Comparison of ENCODE assay signal across 1 cellular context in the genomic region with DNA sequence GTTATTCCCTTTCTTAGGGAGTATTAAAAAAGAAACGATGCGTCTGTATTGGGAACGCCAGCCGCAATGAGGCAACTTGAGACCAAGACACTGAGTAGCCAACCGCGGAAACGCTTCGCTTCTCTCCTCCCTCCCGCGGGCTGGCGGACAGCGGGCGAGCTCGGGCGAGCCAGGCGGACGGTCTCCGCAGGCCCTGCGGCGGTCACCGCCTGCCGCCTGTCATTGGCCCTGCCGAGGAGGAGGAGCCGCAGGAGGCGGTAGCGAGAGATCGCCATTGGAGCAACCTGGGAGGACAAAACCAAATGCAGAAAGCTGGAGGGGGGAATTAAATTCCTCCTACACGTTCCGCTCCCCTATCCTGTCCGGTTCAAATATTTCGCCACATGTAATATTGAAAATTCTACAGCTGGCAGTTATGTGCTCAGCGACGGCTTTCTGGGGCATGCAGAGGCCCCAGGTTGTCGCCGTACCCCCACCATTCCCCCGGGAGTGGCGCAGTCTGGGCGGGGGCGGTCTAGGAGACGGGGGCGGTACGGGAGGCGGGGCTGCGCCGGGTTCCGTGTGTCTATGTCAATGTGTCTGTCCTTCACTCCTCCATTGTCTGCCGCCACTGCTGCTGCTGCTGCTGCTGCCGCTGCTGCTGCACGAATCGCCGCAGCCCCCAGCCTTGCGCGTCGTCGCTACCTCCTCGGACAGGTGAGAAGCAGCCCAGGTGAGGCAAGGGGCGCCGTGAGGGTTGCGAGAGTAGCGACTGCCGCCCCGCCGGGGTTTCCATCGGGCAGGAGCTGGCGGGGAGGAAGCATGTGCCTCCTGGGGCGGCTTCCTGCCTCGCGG.
TF ChIP-seq lines count a peak whose summit lies in the region.

ANKMY2 (minus strand) TSS at position 162 of the 834 bp plus-strand sequence. CDS start 181 bp downstream, outside the sequence.
BZW2 (plus strand) TSS at position 589 of the 834 bp plus-strand sequence. CDS start 19,263 bp downstream, outside the sequence.

TF ChIP-seq in HepG2, 621 proteins besides CTCF, POLR2A, EP300 and RAD21 (continued from another document and continues in another):
- TF ChIP-seq, protein P1, sequence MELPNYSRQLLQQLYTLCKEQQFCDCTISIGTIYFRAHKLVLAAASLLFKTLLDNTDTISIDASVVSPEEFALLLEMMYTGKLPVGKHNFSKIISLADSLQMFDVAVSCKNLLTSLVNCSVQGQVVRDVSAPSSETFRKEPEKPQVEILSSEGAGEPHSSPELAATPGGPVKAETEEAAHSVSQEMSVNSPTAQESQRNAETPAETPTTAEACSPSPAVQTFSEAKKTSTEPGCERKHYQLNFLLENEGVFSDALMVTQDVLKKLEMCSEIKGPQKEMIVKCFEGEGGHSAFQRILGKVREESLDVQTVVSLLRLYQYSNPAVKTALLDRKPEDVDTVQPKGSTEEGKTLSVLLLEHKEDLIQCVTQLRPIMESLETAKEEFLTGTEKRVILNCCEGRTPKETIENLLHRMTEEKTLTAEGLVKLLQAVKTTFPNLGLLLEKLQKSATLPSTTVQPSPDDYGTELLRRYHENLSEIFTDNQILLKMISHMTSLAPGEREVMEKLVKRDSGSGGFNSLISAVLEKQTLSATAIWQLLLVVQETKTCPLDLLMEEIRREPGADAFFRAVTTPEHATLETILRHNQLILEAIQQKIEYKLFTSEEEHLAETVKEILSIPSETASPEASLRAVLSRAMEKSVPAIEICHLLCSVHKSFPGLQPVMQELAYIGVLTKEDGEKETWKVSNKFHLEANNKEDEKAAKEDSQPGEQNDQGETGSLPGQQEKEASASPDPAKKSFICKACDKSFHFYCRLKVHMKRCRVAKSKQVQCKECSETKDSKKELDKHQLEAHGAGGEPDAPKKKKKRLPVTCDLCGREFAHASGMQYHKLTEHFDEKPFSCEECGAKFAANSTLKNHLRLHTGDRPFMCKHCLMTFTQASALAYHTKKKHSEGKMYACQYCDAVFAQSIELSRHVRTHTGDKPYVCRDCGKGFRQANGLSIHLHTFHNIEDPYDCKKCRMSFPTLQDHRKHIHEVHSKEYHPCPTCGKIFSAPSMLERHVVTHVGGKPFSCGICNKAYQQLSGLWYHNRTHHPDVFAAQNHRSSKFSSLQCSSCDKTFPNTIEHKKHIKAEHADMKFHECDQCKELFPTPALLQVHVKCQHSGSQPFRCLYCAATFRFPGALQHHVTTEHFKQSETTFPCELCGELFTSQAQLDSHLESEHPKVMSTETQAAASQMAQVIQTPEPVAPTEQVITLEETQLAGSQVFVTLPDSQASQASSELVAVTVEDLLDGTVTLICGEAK (IDR thresholded peaks at IDR 0.05), result no peak
- TF ChIP-seq, protein P1 (CRISPR knock-in tag; IDR thresholded peaks at IDR 0.05), result peak; percentile 13
- peak; percentile 99 for TF ChIP-seq TAF1 (CRISPR knock-in tag; IDR thresholded peaks at IDR 0.05)
- no peak; the same call in 1 of the 2 replicates for TF ChIP-seq ATAD3A (CRISPR knock-in tag; IDR thresholded peaks at IDR 0.05)
- TF ChIP-seq ZNF329 (CRISPR knock-in tag; IDR thresholded peaks at IDR 0.05; ENCODE audit: low read depth), result no peak
- TF ChIP-seq FOXA1 (IDR thresholded peaks at IDR 0.05), result no peak
- TF ChIP-seq FOXA1 (CRISPR knock-in tag; IDR thresholded peaks at IDR 0.05), result peak; percentile 53; the same call in 1 of the 2 replicates
- no peak for TF ChIP-seq ZNF512 (CRISPR knock-in tag; IDR thresholded peaks at IDR 0.05)
- no peak for TF ChIP-seq WIZ (CRISPR knock-in tag; IDR thresholded peaks at IDR 0.05)
- peak; percentile 96; the same call in 1 of the 2 replicates for TF ChIP-seq HOXA9 (CRISPR knock-in tag; IDR thresholded peaks at IDR 0.05; ENCODE audit: borderline replicate concordance)
- no peak for TF ChIP-seq ZNF225 (CRISPR knock-in tag; IDR thresholded peaks at IDR 0.05)
- no peak for TF ChIP-seq SMAD9 (CRISPR knock-in tag; IDR thresholded peaks at IDR 0.05)
- TF ChIP-seq YEATS2 (CRISPR knock-in tag; IDR thresholded peaks at IDR 0.05; ENCODE audit: borderline replicate concordance), result peak; percentile 75; the same call in 1 of the 2 replicates
- peak; percentile 84 for TF ChIP-seq ZNF292 (CRISPR knock-in tag; IDR thresholded peaks at IDR 0.05; ENCODE audit: borderline replicate concordance, low read depth)
- TF ChIP-seq ZNF343 (CRISPR knock-in tag; IDR thresholded peaks at IDR 0.05), result no peak; the same call in 1 of the 2 replicates
- peak; percentile 63; the same call in 1 of the 2 replicates for TF ChIP-seq MLXIP (CRISPR knock-in tag; IDR thresholded peaks at IDR 0.05; ENCODE audit: borderline replicate concordance)
- 0 out of 2 replicates have a peak, but pooled peaks have one; percentile 68 for TF ChIP-seq SATB2 (CRISPR knock-in tag; IDR thresholded peaks at IDR 0.05)
- TF ChIP-seq, protein P2, sequence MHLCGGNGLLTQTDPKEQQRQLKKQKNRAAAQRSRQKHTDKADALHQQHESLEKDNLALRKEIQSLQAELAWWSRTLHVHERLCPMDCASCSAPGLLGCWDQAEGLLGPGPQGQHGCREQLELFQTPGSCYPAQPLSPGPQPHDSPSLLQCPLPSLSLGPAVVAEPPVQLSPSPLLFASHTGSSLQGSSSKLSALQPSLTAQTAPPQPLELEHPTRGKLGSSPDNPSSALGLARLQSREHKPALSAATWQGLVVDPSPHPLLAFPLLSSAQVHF (CRISPR knock-in tag; IDR thresholded peaks at IDR 0.05), result no peak
- TF ChIP-seq JUND (CRISPR knock-in tag; IDR thresholded peaks at IDR 0.05), result 0 out of 2 replicates have a peak, but pooled peaks have one; percentile 62
- TF ChIP-seq ZNF264 (CRISPR knock-in tag; IDR thresholded peaks at IDR 0.05), result no peak; the same call in 1 of the 2 replicates
- no peak; the same call in none of the 2 replicates for TF ChIP-seq ARHGAP35 (CRISPR knock-in tag; IDR thresholded peaks at IDR 0.05; ENCODE audit: borderline replicate concordance)
- no peak for TF ChIP-seq ARNT (IDR thresholded peaks at IDR 0.05)
- no peak; the same call in 1 of the 2 replicates for TF ChIP-seq BCL3 (CRISPR knock-in tag; IDR thresholded peaks at IDR 0.05)
- no peak for TF ChIP-seq KLF12 (CRISPR knock-in tag; IDR thresholded peaks at IDR 0.05; ENCODE audit: borderline replicate concordance)
- TF ChIP-seq FOXA3 (CRISPR knock-in tag; IDR thresholded peaks at IDR 0.05), result peak; percentile 39; the same call in 1 of the 2 replicates
- no peak for TF ChIP-seq PRDM4 (CRISPR knock-in tag; IDR thresholded peaks at IDR 0.05; ENCODE audit: borderline replicate concordance)
- peak; percentile 67; the same call in 1 of the 2 replicates for TF ChIP-seq ZNF83 (CRISPR knock-in tag; IDR thresholded peaks at IDR 0.05; ENCODE audit: borderline replicate concordance)
- TF ChIP-seq HDAC6 (IDR thresholded peaks at IDR 0.05; ENCODE audit: low read depth, low read length), result no peak
- TF ChIP-seq NRL (CRISPR knock-in tag; IDR thresholded peaks at IDR 0.05; ENCODE audit: borderline replicate concordance), result no peak
- no peak for TF ChIP-seq NCOA5 (CRISPR knock-in tag; IDR thresholded peaks at IDR 0.05)
- TF ChIP-seq ZNF543 (CRISPR knock-in tag; IDR thresholded peaks at IDR 0.05), result peak; percentile 74; the same call in 1 of the 2 replicates
- peak; percentile 74; the same call in 1 of the 2 replicates for TF ChIP-seq KDM4B (CRISPR knock-in tag; IDR thresholded peaks at IDR 0.05)
- no peak; the same call in 1 of the 2 replicates for TF ChIP-seq ZNF451 (CRISPR knock-in tag; IDR thresholded peaks at IDR 0.05)
- 0 out of 2 replicates have a peak, but pooled peaks have one; percentile 47 for TF ChIP-seq PBX3 (CRISPR knock-in tag; IDR thresholded peaks at IDR 0.05; ENCODE audit: borderline replicate concordance)
